9 cellular contexts compared by ENCODE assay signal in the genomic region with DNA sequence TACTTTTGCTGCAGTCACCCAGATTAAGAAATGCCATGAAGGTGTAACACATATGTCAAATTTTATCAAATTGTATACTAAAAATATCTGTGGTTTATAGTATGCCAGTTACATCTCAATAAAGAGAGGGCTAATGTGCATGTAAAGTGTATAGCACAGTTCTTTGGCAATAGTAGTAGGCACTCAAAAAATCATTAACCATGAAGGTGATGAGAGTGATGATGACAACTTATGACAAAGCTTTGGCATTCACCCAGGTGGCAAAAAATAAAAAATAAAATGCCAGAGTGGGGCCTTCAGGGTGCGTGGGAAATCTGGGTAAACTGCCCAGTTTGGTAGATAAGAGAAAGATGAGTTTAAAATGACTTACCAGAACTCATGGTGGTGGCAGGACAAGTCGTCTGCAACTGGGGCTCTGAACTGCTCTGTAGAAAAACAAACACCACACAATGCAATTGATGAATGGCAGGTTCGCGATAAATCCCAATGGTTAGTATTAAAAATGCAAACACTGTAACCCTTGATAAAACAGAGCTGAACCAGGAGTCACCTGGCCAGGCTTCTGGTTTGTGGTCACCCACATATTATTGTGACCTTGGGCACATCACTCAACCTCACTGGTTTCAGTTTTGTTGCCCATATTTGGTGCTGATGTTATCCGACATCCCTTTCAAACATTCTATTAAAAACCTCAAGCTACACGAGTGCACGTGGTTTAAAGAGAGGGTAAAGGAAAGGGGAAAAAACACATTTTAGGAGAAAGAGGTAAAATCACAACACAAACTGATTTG.
A peak's percentile ranks its signal among the peaks of the same experiment; 100 is the strongest.
DNase-seq lines count a peak whose midpoint lies in the region; ATAC-seq, FAIRE-seq and TF ChIP-seq lines count a peak whose summit lies in the region.
"Had no signal": no experiment of that assay in that cellular context is flagged by ENCODE, and none has a peak within 500 bp of the region (broad histone marks: within the 10 kb centered on the region; RNA-seq: fewer than 3 reads in every experiment).

No MANE protein-coding gene starts in this region.

- H3K23ac ChIP-seq in H1 (ENCODE audit: insufficient read length) (no peak overlapping the region), mesenchymal stem cell (ENCODE audit: low read length in 2 of 2) (no peak overlapping the region)

- H3K4me1 ChIP-seq in H1 (replicated peaks in 1 of 4; ENCODE audit: control insufficient read depth in 3 of 4, insufficient read depth in 4 of 4, low read length in 3 of 4) (peaks cover 0 to 5% (median 0%) of the 10 kb centered on the region in 4 experiments; a peak in 1 of 7 replicates), mesenchymal stem cell (ENCODE audit: control insufficient read depth, insufficient read depth, low read depth, low read length) (peaks cover 4% of the 10 kb centered on the region)

- peaks cover 0 to 6% of the 10 kb centered on the region in 2 experiments; a peak in 1 of 4 replicates for H3K79me2 ChIP-seq in H1 (ENCODE audit: control insufficient read depth in 1 of 2, insufficient read depth in 2 of 2, low read length in 2 of 2)

- TF ChIP-seq POLR2A in H1 (IDR thresholded peaks at IDR 0.05; ENCODE audit: control extremely low read depth in 1 of 2, low read depth in 2 of 2, low read length in 2 of 2): no peak

- DNase-seq in H1 (ENCODE audit: low read depth in 1 of 2, low spot score in 2 of 2): no peak
- no peak for DNase-seq in mesenchymal stem cell
- no peak for DNase-seq in cortex of kidney (lab: John Stamatoyannopoulos, UW)
- DNase-seq in GF-D8 (lab: John Stamatoyannopoulos, UW): no peak
- no peak for DNase-seq in urothelium cell line (ENCODE audit: low spot score)
- DNase-seq: GDM1 had no signal

- TF ChIP-seq EP300 in H1 (IDR thresholded peaks at IDR 0.05; ENCODE audit: borderline replicate concordance in 1 of 2, low read depth in 2 of 2, low read length in 2 of 2): no peak

- H4K8ac ChIP-seq in H1 (ENCODE audit: extremely low read depth, insufficient read depth, low read length) (no peak overlapping the region), mesenchymal stem cell (ENCODE audit: low read length) (no peak overlapping the region)

- H3K18ac ChIP-seq in H1 (ENCODE audit: extremely low read depth, low read length): no peak overlapping the region
- H3K18ac ChIP-seq in mesenchymal stem cell (ENCODE audit: low read depth in 1 of 2, low read length in 2 of 2): no peak overlapping the region

- H3K79me1 ChIP-seq in H1 (ENCODE audit: low read depth, low read length) (no peaks in the 10 kb centered on the region), mesenchymal stem cell (replicated peaks; ENCODE audit: low read length, poor library complexity, severe bottlenecking) (no peaks in the 10 kb centered on the region)

- H3K27ac ChIP-seq in H1 (ENCODE audit: low read depth, low read length): no peak overlapping the region; the same call in 1 of the 2 replicates
- no peak overlapping the region for H3K27ac ChIP-seq in mesenchymal stem cell (ENCODE audit: low read length, poor library complexity, severe bottlenecking)

- 95% methylated on average over 7 of the region's 7 CpGs; no CpG with 5 or more reads in 1 of the 2 experiments for WGBS in H1 (ENCODE audit: extremely low coverage in 1 of 2, insufficient coverage in 1 of 2, insufficient read length in 1 of 2, insufficient replicate concordance in 2 of 2, low coverage in 1 of 2, low lambda C conversion rate in 2 of 2, missing lambda C conversion rate in 1 of 2), 2 experiments
- WGBS in mesenchymal stem cell: 85% methylated on average over 4 of the region's 7 CpGs

- no peak overlapping the region for H2BK5ac ChIP-seq in H1 (ENCODE audit: low read depth, low read length)
- no peak overlapping the region for H2BK5ac ChIP-seq in mesenchymal stem cell (ENCODE audit: low read depth, low read length, poor library complexity, severe bottlenecking)

- H3K14ac ChIP-seq in H1 (ENCODE audit: insufficient read length): no peak overlapping the region
- no peak overlapping the region for H3K14ac ChIP-seq in mesenchymal stem cell (ENCODE audit: low read length in 2 of 2)

- TF ChIP-seq RAD21 in H1 (IDR thresholded peaks at IDR 0.05 in 1 of 2, conservative IDR thresholded peaks at IDR 0.05 in 1 of 2; ENCODE audit: low read depth in 2 of 2, low read length in 2 of 2): no peak

- CTCF ChIA-PET in H1 (lab: Charles Lee; ENCODE audit: partially characterized antibody): interaction anchor here (0.6 to 20.8 kb wide), 8 partner anchors 10 to 159 kb away, joined by 3 to 284 read pairs (median 8); no protein-coding TSS in a partner anchor

- no peak overlapping the region for H3K9ac ChIP-seq in H1 (replicated peaks in 1 of 4; ENCODE audit: extremely low read depth in 1 of 4, low read depth in 3 of 4, low read length in 3 of 4)
- no peak overlapping the region for H3K9ac ChIP-seq in mesenchymal stem cell (ENCODE audit: low read length)

- FAIRE-seq in H1 (lab: Jason Lieb, UNC) (peak; percentile 28), urothelium cell line (lab: Jason Lieb, UNC) (no peak)

- H3K36me3 ChIP-seq in H1 (ENCODE audit: control insufficient read depth in 2 of 4, insufficient read depth in 4 of 4, low read length in 3 of 4) (peaks cover 0 to 5% (median 0%) of the 10 kb centered on the region in 4 experiments; a peak in 2 of 8 replicates), mesenchymal stem cell (ENCODE audit: control insufficient read depth in 1 of 2, insufficient read depth in 2 of 2, low read depth in 1 of 2, low read length in 2 of 2) (no peaks in the 10 kb centered on the region)

- peak; percentile 56 for ATAC-seq in GM18499 (IDR thresholded peaks at IDR 0.05; ENCODE audit: insufficient read depth, unreplicated experiment)
- ATAC-seq in GM21381 (IDR thresholded peaks at IDR 0.05; ENCODE audit: unreplicated experiment): peak; percentile 91
- peak; percentile 87 for ATAC-seq in HG03432 (IDR thresholded peaks at IDR 0.05; ENCODE audit: unreplicated experiment)

- H4K20me1 ChIP-seq in H1 (replicated peaks in 1 of 2; ENCODE audit: control insufficient read depth in 1 of 2, insufficient read depth in 2 of 2, low read length in 2 of 2): no peaks in the 10 kb centered on the region

- no peak for TF ChIP-seq CTCF in H1 (IDR thresholded peaks at IDR 0.05; ENCODE audit: control extremely low read depth in 1 of 3, insufficient read depth in 1 of 3, low read depth in 1 of 3, low read length in 3 of 3)

- H2BK15ac ChIP-seq in H1 (ENCODE audit: low read length) (no peak overlapping the region), mesenchymal stem cell (ENCODE audit: low read depth, poor library complexity, severe bottlenecking) (no peak overlapping the region)

- no peaks in the 10 kb centered on the region for H3K23me2 ChIP-seq in H1 (ENCODE audit: low read depth, low read length)

- H3K27me3 ChIP-seq in H1 (replicated peaks in 1 of 4; ENCODE audit: control insufficient read depth in 3 of 4, extremely low read depth in 1 of 4, insufficient read depth in 3 of 4, low read length in 3 of 4): no peaks in the 10 kb centered on the region
- H3K27me3 ChIP-seq in mesenchymal stem cell (ENCODE audit: control insufficient read depth in 1 of 2, insufficient read depth in 1 of 2, low read length in 2 of 2): no peaks in the 10 kb centered on the region

- H2AFZ ChIP-seq in H1 (ENCODE audit: low read length) (no peak overlapping the region), mesenchymal stem cell (ENCODE audit: low read depth, low read length) (no peak overlapping the region)

- no peak overlapping the region for H3K56ac ChIP-seq in H1 (replicated peaks; ENCODE audit: insufficient read length, low read depth, low read length)

- H4K5ac ChIP-seq in H1 (ENCODE audit: insufficient read length, low read depth, low read length): no peak overlapping the region

- H2AK5ac ChIP-seq in H1 (ENCODE audit: low read depth, low read length) (no peak overlapping the region), mesenchymal stem cell (ENCODE audit: low read length, severe bottlenecking) (no peak overlapping the region)

- H2BK120ac ChIP-seq in H1 (replicated peaks; ENCODE audit: low read depth, low read length): no peak overlapping the region
- no peak overlapping the region for H2BK120ac ChIP-seq in mesenchymal stem cell (ENCODE audit: low read depth, low read length)

- POLR2A ChIA-PET in H1 (lab: Charles Lee; ENCODE audit: partially characterized antibody): no interaction called here

- H2BK12ac ChIP-seq in H1 (ENCODE audit: low read depth, low read length) (no peak overlapping the region), mesenchymal stem cell (ENCODE audit: low read length in 2 of 2) (no peak overlapping the region)

- H3K4me3 ChIP-seq in H1 (ENCODE audit: extremely low read depth in 1 of 4, insufficient read depth in 2 of 4, low read depth in 3 of 4, low read length in 4 of 4) (no peak overlapping the region), mesenchymal stem cell (ENCODE audit: insufficient read depth in 1 of 2, low read depth in 1 of 2, low read length in 2 of 2) (no peak overlapping the region)

- H3K9me3 ChIP-seq in H1 (ENCODE audit: insufficient read depth in 2 of 2, low read depth in 1 of 2, low read length in 1 of 2) (no peaks in the 10 kb centered on the region), mesenchymal stem cell (ENCODE audit: control insufficient read depth, low read length) (no peaks in the 10 kb centered on the region)

- no peak overlapping the region for H4K91ac ChIP-seq in H1 (replicated peaks; ENCODE audit: insufficient read length, low read length)
- H4K91ac ChIP-seq in mesenchymal stem cell (ENCODE audit: low read length): no peak overlapping the region

- H3K4me2 ChIP-seq in H1 (ENCODE audit: insufficient read depth in 1 of 2, low read depth in 2 of 2, low read length in 2 of 2): no peak overlapping the region
- H3K4me2 ChIP-seq in mesenchymal stem cell (ENCODE audit: low read length, poor library complexity, severe bottlenecking): no peak overlapping the region

- H3K4ac ChIP-seq in H1 (replicated peaks; ENCODE audit: insufficient read length, low read depth, low read length) (no peak overlapping the region), mesenchymal stem cell (ENCODE audit: low read depth in 1 of 2, low read length in 2 of 2) (no peak overlapping the region)

- H2BK20ac ChIP-seq in H1 (ENCODE audit: low read length): no peak overlapping the region

TF ChIP-seq in H1, 55 proteins besides CTCF, POLR2A, EP300 and RAD21 (continues in another document):
- TF ChIP-seq TEAD4 (IDR thresholded peaks at IDR 0.05; ENCODE audit: low read depth, low read length): no peak
- no peak for TF ChIP-seq MAFK (IDR thresholded peaks at IDR 0.05; ENCODE audit: low read depth, low read length)
- TF ChIP-seq RNF2 (IDR thresholded peaks at IDR 0.05; ENCODE audit: borderline replicate concordance, low read depth, low read length, missing control alignments, poor library complexity, severe bottlenecking): no peak
- TF ChIP-seq, protein P1, sequence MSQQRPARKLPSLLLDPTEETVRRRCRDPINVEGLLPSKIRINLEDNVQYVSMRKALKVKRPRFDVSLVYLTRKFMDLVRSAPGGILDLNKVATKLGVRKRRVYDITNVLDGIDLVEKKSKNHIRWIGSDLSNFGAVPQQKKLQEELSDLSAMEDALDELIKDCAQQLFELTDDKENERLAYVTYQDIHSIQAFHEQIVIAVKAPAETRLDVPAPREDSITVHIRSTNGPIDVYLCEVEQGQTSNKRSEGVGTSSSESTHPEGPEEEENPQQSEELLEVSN (IDR thresholded peaks at IDR 0.05): no peak
- no peak for TF ChIP-seq POU5F1 (IDR thresholded peaks at IDR 0.05; ENCODE audit: low read depth, low read length)
- TF ChIP-seq TAF7 (optimal IDR thresholded peaks at IDR 0.05; ENCODE audit: borderline replicate concordance, low read depth, low read length): no peak
